1 cellular context compared by ENCODE assay signal in the genomic region with DNA sequence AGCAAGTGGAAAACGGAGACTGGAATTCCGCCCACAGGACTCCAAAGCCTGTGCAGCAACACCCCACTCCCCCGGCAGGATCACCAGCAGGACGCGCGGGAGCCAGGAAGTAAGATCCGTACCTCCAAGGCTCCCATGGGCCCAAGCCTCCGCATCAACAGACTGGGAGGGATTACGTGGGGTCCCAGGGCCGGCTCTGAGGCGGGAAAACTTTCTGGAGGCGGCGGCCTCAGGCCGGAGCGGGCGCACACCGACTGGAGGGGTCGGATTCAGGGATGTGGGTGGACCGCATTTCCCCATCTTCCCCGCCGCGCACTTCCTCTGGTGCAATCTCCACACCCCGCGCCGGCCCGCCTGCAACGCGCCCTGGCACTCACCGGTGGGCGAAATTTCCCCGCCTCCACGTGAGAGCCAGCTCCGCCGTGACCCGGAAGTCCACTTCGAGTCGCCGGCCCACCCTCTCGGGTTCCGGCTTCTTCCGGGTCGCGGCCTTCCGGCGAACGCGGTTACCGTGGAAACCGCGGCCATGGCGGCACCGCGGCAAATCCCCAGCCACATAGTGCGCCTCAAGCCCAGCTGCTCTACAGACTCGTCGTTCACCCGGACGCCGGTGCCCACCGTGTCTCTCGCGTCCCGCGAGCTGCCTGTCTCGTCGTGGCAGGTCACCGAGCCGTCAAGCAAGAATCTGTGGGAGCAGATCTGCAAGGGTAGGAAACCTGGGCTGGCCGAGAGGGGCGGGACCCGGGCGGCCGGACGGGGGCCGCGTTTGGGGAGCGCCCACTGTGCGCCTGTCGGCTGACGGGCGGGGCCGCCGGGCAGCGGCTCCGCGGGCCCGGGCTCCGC.
TF ChIP-seq lines count a peak whose summit lies in the region.

A gene with protein sequence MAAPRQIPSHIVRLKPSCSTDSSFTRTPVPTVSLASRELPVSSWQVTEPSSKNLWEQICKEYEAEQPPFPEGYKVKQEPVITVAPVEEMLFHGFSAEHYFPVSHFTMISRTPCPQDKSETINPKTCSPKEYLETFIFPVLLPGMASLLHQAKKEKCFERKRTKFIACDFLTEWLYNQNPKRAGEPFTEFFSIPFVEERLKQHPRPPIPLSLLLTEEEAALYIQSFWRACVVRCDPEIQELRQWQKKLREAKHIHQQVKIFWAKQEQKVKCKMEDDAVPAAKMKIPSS (plus strand): TSS at position 491 of the 843 bp plus-strand sequence. CDS start 36 bp downstream, at position 527.
KNOP1 (minus strand) TSS at position 447 of the 843 bp plus-strand sequence. CDS start 3,192 bp downstream, outside the sequence.

TF ChIP-seq in GM12878, 131 proteins besides CTCF, POLR2A, EP300 and RAD21 (continued from another document and continues in another):
- TF ChIP-seq, protein P1, sequence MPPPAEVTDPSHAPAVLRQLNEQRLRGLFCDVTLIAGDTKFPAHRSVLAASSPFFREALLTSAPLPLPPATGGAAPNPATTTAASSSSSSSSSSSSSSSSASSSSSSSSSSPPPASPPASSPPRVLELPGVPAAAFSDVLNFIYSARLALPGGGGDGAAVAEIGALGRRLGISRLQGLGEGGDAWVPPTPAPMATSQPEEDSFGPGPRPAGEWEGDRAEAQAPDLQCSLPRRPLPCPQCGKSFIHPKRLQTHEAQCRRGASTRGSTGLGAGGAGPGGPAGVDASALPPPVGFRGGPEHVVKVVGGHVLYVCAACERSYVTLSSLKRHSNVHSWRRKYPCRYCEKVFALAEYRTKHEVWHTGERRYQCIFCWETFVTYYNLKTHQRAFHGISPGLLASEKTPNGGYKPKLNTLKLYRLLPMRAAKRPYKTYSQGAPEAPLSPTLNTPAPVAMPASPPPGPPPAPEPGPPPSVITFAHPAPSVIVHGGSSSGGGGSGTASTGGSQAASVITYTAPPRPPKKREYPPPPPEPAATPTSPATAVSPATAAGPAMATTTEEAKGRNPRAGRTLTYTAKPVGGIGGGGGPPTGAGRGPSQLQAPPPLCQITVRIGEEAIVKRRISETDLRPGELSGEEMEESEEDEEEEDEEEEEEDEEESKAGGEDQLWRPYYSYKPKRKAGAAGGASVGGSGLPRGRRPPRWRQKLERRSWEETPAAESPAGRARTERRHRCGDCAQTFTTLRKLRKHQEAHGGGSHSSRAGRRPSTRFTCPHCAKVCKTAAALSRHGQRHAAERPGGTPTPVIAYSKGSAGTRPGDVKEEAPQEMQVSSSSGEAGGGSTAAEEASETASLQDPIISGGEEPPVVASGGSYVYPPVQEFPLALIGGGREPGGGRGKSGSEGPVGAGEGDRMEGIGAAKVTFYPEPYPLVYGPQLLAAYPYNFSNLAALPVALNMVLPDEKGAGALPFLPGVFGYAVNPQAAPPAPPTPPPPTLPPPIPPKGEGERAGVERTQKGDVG (CRISPR knock-in tag; IDR thresholded peaks at IDR 0.05) = no peak
- peak; percentile 98 for TF ChIP-seq NR2C1 (IDR thresholded peaks at IDR 0.05)
- peak; percentile 96 for TF ChIP-seq GABPA (IDR thresholded peaks at IDR 0.05; ENCODE audit: low read depth)
- no peak for TF ChIP-seq SMARCA5 (IDR thresholded peaks at IDR 0.05)
- no peak for TF ChIP-seq USF2 (IDR thresholded peaks at IDR 0.05; ENCODE audit: borderline replicate concordance, low read depth, low read length)
- no peak for TF ChIP-seq MTA3 (IDR thresholded peaks at IDR 0.05; ENCODE audit: borderline replicate concordance, low read length)
- TF ChIP-seq GATAD2B (conservative IDR thresholded peaks at IDR 0.05; ENCODE audit: low read depth) = peak; percentile 72; the same call in 1 of the 2 replicates
- peak; percentile 85 for TF ChIP-seq IKZF1 (conservative IDR thresholded peaks at IDR 0.05)
- 0 out of 2 replicates have a peak, but pooled peaks have one; percentile 17 for TF ChIP-seq BACH1 (IDR thresholded peaks at IDR 0.05; ENCODE audit: borderline replicate concordance)
- no peak for TF ChIP-seq CBX5 (IDR thresholded peaks at IDR 0.05; ENCODE audit: low read depth)
- peak; percentile 87 for TF ChIP-seq NR2C2 (IDR thresholded peaks at IDR 0.05; ENCODE audit: borderline replicate concordance, control insufficient read depth, insufficient read length, low read depth)
- TF ChIP-seq, protein P2, sequence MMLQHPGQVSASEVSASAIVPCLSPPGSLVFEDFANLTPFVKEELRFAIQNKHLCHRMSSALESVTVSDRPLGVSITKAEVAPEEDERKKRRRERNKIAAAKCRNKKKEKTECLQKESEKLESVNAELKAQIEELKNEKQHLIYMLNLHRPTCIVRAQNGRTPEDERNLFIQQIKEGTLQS (IDR thresholded peaks at IDR 0.05; ENCODE audit: borderline replicate concordance, extremely low read depth, low read depth, low read length) = no peak
- no peak for TF ChIP-seq PAX5 (IDR thresholded peaks at IDR 0.05; ENCODE audit: borderline replicate concordance, low read depth, low read length)
- TF ChIP-seq CHD1 (IDR thresholded peaks at IDR 0.05; ENCODE audit: low read depth, low read length) = 0 out of 2 replicates have a peak, but pooled peaks have one; percentile 1
- TF ChIP-seq ZZZ3 (IDR thresholded peaks at IDR 0.05; ENCODE audit: control insufficient read depth, insufficient read length, low read depth) = no peak
- TF ChIP-seq, protein P3, sequence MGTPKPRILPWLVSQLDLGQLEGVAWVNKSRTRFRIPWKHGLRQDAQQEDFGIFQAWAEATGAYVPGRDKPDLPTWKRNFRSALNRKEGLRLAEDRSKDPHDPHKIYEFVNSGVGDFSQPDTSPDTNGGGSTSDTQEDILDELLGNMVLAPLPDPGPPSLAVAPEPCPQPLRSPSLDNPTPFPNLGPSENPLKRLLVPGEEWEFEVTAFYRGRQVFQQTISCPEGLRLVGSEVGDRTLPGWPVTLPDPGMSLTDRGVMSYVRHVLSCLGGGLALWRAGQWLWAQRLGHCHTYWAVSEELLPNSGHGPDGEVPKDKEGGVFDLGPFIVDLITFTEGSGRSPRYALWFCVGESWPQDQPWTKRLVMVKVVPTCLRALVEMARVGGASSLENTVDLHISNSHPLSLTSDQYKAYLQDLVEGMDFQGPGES (IDR thresholded peaks at IDR 0.05) = no peak
- 0 out of 2 replicates have a peak, but pooled peaks have one; percentile 42 for TF ChIP-seq TBL1XR1 (IDR thresholded peaks at IDR 0.05; ENCODE audit: low read depth, low read length)
- TF ChIP-seq CHD4 (IDR thresholded peaks at IDR 0.05) = no peak
- no peak for TF ChIP-seq ZBED1 (IDR thresholded peaks at IDR 0.05; ENCODE audit: borderline replicate concordance)
- TF ChIP-seq STAT3 (IDR thresholded peaks at IDR 0.05; ENCODE audit: low read depth, low read length) = no peak
- TF ChIP-seq, protein P4, sequence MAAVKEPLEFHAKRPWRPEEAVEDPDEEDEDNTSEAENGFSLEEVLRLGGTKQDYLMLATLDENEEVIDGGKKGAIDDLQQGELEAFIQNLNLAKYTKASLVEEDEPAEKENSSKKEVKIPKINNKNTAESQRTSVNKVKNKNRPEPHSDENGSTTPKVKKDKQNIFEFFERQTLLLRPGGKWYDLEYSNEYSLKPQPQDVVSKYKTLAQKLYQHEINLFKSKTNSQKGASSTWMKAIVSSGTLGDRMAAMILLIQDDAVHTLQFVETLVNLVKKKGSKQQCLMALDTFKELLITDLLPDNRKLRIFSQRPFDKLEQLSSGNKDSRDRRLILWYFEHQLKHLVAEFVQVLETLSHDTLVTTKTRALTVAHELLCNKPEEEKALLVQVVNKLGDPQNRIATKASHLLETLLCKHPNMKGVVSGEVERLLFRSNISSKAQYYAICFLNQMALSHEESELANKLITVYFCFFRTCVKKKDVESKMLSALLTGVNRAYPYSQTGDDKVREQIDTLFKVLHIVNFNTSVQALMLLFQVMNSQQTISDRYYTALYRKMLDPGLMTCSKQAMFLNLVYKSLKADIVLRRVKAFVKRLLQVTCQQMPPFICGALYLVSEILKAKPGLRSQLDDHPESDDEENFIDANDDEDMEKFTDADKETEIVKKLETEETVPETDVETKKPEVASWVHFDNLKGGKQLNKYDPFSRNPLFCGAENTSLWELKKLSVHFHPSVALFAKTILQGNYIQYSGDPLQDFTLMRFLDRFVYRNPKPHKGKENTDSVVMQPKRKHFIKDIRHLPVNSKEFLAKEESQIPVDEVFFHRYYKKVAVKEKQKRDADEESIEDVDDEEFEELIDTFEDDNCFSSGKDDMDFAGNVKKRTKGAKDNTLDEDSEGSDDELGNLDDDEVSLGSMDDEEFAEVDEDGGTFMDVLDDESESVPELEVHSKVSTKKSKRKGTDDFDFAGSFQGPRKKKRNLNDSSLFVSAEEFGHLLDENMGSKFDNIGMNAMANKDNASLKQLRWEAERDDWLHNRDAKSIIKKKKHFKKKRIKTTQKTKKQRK (IDR thresholded peaks at IDR 0.05; ENCODE audit: low read depth, low read length) = no peak
- no peak for TF ChIP-seq CREB1 (IDR thresholded peaks at IDR 0.05; ENCODE audit: low read depth)
- peak; percentile 65 for TF ChIP-seq DPF2 (IDR thresholded peaks at IDR 0.05)
- TF ChIP-seq, protein P5, sequence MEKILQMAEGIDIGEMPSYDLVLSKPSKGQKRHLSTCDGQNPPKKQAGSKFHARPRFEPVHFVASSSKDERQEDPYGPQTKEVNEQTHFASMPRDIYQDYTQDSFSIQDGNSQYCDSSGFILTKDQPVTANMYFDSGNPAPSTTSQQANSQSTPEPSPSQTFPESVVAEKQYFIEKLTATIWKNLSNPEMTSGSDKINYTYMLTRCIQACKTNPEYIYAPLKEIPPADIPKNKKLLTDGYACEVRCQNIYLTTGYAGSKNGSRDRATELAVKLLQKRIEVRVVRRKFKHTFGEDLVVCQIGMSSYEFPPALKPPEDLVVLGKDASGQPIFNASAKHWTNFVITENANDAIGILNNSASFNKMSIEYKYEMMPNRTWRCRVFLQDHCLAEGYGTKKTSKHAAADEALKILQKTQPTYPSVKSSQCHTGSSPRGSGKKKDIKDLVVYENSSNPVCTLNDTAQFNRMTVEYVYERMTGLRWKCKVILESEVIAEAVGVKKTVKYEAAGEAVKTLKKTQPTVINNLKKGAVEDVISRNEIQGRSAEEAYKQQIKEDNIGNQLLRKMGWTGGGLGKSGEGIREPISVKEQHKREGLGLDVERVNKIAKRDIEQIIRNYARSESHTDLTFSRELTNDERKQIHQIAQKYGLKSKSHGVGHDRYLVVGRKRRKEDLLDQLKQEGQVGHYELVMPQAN (conservative IDR thresholded peaks at IDR 0.05) = peak; percentile 97
- no peak for TF ChIP-seq SP1 (IDR thresholded peaks at IDR 0.05; ENCODE audit: low read depth, low read length)
- TF ChIP-seq BRCA1 (IDR thresholded peaks at IDR 0.05; ENCODE audit: low read depth, low read length) = no peak
- peak; percentile 76 for TF ChIP-seq HCFC1 (IDR thresholded peaks at IDR 0.05; ENCODE audit: low read length)
- no peak for TF ChIP-seq ZSCAN29 (IDR thresholded peaks at IDR 0.05)
- TF ChIP-seq IRF5 (IDR thresholded peaks at IDR 0.05; ENCODE audit: borderline replicate concordance) = no peak
- no peak for TF ChIP-seq STAT1 (conservative IDR thresholded peaks at IDR 0.05)
- TF ChIP-seq RFX5 (IDR thresholded peaks at IDR 0.05; ENCODE audit: low read depth, low read length) = no peak
- TF ChIP-seq, protein P6, sequence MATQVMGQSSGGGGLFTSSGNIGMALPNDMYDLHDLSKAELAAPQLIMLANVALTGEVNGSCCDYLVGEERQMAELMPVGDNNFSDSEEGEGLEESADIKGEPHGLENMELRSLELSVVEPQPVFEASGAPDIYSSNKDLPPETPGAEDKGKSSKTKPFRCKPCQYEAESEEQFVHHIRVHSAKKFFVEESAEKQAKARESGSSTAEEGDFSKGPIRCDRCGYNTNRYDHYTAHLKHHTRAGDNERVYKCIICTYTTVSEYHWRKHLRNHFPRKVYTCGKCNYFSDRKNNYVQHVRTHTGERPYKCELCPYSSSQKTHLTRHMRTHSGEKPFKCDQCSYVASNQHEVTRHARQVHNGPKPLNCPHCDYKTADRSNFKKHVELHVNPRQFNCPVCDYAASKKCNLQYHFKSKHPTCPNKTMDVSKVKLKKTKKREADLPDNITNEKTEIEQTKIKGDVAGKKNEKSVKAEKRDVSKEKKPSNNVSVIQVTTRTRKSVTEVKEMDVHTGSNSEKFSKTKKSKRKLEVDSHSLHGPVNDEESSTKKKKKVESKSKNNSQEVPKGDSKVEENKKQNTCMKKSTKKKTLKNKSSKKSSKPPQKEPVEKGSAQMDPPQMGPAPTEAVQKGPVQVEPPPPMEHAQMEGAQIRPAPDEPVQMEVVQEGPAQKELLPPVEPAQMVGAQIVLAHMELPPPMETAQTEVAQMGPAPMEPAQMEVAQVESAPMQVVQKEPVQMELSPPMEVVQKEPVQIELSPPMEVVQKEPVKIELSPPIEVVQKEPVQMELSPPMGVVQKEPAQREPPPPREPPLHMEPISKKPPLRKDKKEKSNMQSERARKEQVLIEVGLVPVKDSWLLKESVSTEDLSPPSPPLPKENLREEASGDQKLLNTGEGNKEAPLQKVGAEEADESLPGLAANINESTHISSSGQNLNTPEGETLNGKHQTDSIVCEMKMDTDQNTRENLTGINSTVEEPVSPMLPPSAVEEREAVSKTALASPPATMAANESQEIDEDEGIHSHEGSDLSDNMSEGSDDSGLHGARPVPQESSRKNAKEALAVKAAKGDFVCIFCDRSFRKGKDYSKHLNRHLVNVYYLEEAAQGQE (IDR thresholded peaks at IDR 0.05; ENCODE audit: low read depth, low read length) = no peak
- TF ChIP-seq BMI1 (IDR thresholded peaks at IDR 0.05; ENCODE audit: borderline replicate concordance) = peak; percentile 91
- no peak for TF ChIP-seq RCOR1 (conservative IDR thresholded peaks at IDR 0.05; ENCODE audit: low read depth, low read length)
- no peak for TF ChIP-seq FOXM1 (IDR thresholded peaks at IDR 0.05; ENCODE audit: low read depth, low read length)
